In genomic region chr9:109329274-109330258, GRCh38 we compare ENCODE assay signal across 10 cellular contexts. TPM values are rescaled to one million over a fixed set of nuclear protein-coding genes. Genes with fewer than 3 reads are reported as not detected.
DNase-seq lines count a peak whose midpoint lies in the region; ATAC-seq and TF ChIP-seq lines count a peak whose summit lies in the region.
"Had no signal": no experiment of that assay in that cellular context is flagged by ENCODE, and none has a peak within 500 bp of the region (broad histone marks: within the 10 kb centered on the region; RNA-seq: fewer than 3 reads in every experiment).

No MANE protein-coding gene starts in this region.

- H3K4me1 Mint-ChIP-seq in osteocyte (ENCODE audit: unreplicated experiment): peaks cover 20% of the 10 kb centered on the region

- peak overlapping the region; percentile 34 for H3K27ac Mint-ChIP-seq in osteocyte (ENCODE audit: unreplicated experiment)

- no peak for ATAC-seq in HG02623 (IDR thresholded peaks at IDR 0.05; ENCODE audit: unreplicated experiment)
- ATAC-seq in GM18519 (IDR thresholded peaks at IDR 0.05; ENCODE audit: low FRiP score, unreplicated experiment): no peak

- H3K9me3 Mint-ChIP-seq in osteocyte (ENCODE audit: unreplicated experiment): no peaks in the 10 kb centered on the region

- no peaks in the 10 kb centered on the region for H3K36me3 Mint-ChIP-seq in osteocyte (ENCODE audit: unreplicated experiment)

- H3K4me3 Mint-ChIP-seq in osteocyte (ENCODE audit: unreplicated experiment): no peak overlapping the region

- DNase-seq in DMS153 (lab: John Stamatoyannopoulos, UW): peak; percentile 90
- peak; percentile 42 for DNase-seq in NCI-H510A treated with DMSO at 0.1 percent for 48 hours (lab: John Stamatoyannopoulos, UW)
- DNase-seq in fibroblast of gingiva (ENCODE audit: low read depth): peak; percentile 34
- no peak for DNase-seq in osteocyte (ENCODE audit: extremely low spot score, unreplicated experiment)
- no peak for DNase-seq in GDM1 (lab: John Stamatoyannopoulos, UW)
- no peak for DNase-seq in OCI-M2 (lab: John Stamatoyannopoulos, UW; ENCODE audit: unreplicated experiment)
- DNase-seq: caudate nucleus, T-helper 2 cell had no signal

- no peak for TF ChIP-seq CTCF in osteocyte (IDR thresholded peaks at IDR 0.05)

- H3K27me3 Mint-ChIP-seq in osteocyte (ENCODE audit: unreplicated experiment): peaks cover 6% of the 10 kb centered on the region

RNA-seq across cellular contexts. Expression of gene EPB41L4B, which starts 8.7 kb away (rescaled TPM):
- 17.3 and 19.3 TPM in 2 replicates for total RNA-seq in osteocyte

Comparison
In these comparisons a context has a peak if more than half of its experiments do, and no peak if none do; other contexts are left out.
1. DNase-seq: peak in DMS153 (single experiment), NCI-H510A treated with DMSO at 0.1 percent for 48 hours (single experiment) and fibroblast of gingiva (single experiment); none in osteocyte (single experiment), GDM1 (single experiment) and OCI-M2 (single experiment).